11 cellular contexts compared by ENCODE assay signal in the genomic region with DNA sequence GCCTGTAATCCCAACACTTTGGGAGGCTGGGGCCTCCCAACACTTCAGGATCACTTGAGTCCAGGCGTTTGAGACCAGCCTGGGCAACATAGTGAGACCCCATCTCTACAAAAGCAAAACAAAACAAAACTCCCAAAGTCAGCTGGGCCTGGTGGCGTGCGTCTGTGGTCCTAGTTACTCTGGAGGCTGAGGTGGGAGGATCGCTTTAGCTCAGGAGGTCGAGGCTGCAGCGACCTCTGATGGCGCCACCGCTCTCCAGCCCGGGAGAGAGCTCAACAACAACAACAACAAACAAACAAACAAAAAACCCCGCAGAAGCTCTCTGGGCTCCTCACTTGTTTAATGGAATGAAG. TPM values are rescaled to one million over a fixed set of nuclear protein-coding genes. Genes with fewer than 3 reads are reported as not detected.
DNase-seq lines count a peak whose midpoint lies in the region; ATAC-seq, FAIRE-seq and TF ChIP-seq lines count a peak whose summit lies in the region.
"Had no signal": no experiment of that assay in that cellular context is flagged by ENCODE, and none has a peak within 500 bp of the region (broad histone marks: within the 10 kb centered on the region; RNA-seq: fewer than 3 reads in every experiment).

No MANE protein-coding gene starts in this region.

- DNase-seq in GM12891 (ENCODE audit: insufficient read length, low spot score): no peak
- no peak for DNase-seq in activated CD8-positive, alpha-beta T cell treated with anti-CD3 and anti-CD28 coated beads for 36 hours
- DNase-seq in left colon: no peak
- DNase-seq in NCI-H446 treated with DMSO at 0.1 percent for 48 hours (lab: John Stamatoyannopoulos, UW): no peak
- DNase-seq in stimulated activated CD4-positive, alpha-beta T cell treated with anti-CD3 and anti-CD28 coated beads, Interleukin-15, amount 100 ng/mL, for 24 hours: no peak
- DNase-seq: central memory CD4-positive, alpha-beta T cell; NCI-H187 treated with DMSO at 0.1 percent for 48 hours; stimulated activated naive CD4-positive, alpha-beta T cell had no signal

- intact Hi-C loops in activated CD8-positive, alpha-beta T cell treated with anti-CD3 and anti-CD28 coated beads for 36 hours (cut with micrococcal nuclease): no loop called here
- intact Hi-C loops in left colon (cut with DNase I, micrococcal nuclease): no loop called here

- no peaks in the 10 kb centered on the region for H3K4me1 ChIP-seq in skeletal muscle satellite cell (ENCODE audit: control insufficient read depth, insufficient read depth, low read length)

- peak; percentile 16 for FAIRE-seq in GM12891 (lab: Jason Lieb, UNC)

- H3K36me3 Mint-ChIP-seq in activated CD8-positive, alpha-beta T cell treated with anti-CD3 and anti-CD28 coated beads for 36 hours (ENCODE audit: low read depth): no peaks in the 10 kb centered on the region

- peaks cover 10% of the 10 kb centered on the region for H3K27me3 ChIP-seq in skeletal muscle satellite cell (ENCODE audit: control insufficient read depth, insufficient read depth, low read length)

- no peak overlapping the region for H3K9ac ChIP-seq in skeletal muscle satellite cell (ENCODE audit: low read depth, low read length)

- TF ChIP-seq CTCF in activated CD8-positive, alpha-beta T cell treated with anti-CD3 and anti-CD28 coated beads for 36 hours (IDR thresholded peaks at IDR 0.05): no peak

- CTCF ChIA-PET in activated CD8-positive, alpha-beta T cell treated with anti-CD3 and anti-CD28 coated beads for 36 hours (lab: Charles Lee): interaction anchor here (1.4 kb wide), 1 partner anchor 35 kb away, joined by 3 read pairs; no protein-coding TSS in a partner anchor

- H3K4me2 ChIP-seq in skeletal muscle satellite cell (ENCODE audit: low read length): peak overlapping the region; percentile 66

- ATAC-seq in activated CD8-positive, alpha-beta T cell treated with anti-CD3 and anti-CD28 coated beads for 36 hours: no peak
- no peak for ATAC-seq in left colon
- no peak for ATAC-seq in HG03025 (IDR thresholded peaks at IDR 0.05; ENCODE audit: low FRiP score, unreplicated experiment)

- H3K27me3 Mint-ChIP-seq in activated CD8-positive, alpha-beta T cell treated with anti-CD3 and anti-CD28 coated beads for 36 hours: peaks cover 52% of the 10 kb centered on the region

- peaks cover 3% of the 10 kb centered on the region for H3K9me3 ChIP-seq in skeletal muscle satellite cell (replicated peaks; ENCODE audit: low read length)

- TF ChIP-seq POLR2A in GM12891 (IDR thresholded peaks at IDR 0.05; ENCODE audit: low read depth, low read length): no peak

- POLR2A ChIA-PET in activated CD8-positive, alpha-beta T cell treated with anti-CD3 and anti-CD28 coated beads for 36 hours (lab: Charles Lee): interaction anchor here (1.2 kb wide), 1 partner anchor 12 kb away, joined by 3 read pairs; no protein-coding TSS in a partner anchor

- H3K4me1 Mint-ChIP-seq in activated CD8-positive, alpha-beta T cell treated with anti-CD3 and anti-CD28 coated beads for 36 hours (ENCODE audit: low read depth): peaks cover 4% of the 10 kb centered on the region

- peaks cover 4% of the 10 kb centered on the region for H3K9me3 Mint-ChIP-seq in activated CD8-positive, alpha-beta T cell treated with anti-CD3 and anti-CD28 coated beads for 36 hours

- H3K4me3 ChIP-seq in iPS-11a (ENCODE audit: low read depth, low read length) (peak overlapping the region; percentile 63), skeletal muscle satellite cell (ENCODE audit: low read length) (peak overlapping the region; percentile 65)

- H3K36me3 ChIP-seq in skeletal muscle satellite cell (ENCODE audit: insufficient read depth, low read length): no peaks in the 10 kb centered on the region

- no peak overlapping the region for H3K27ac Mint-ChIP-seq in activated CD8-positive, alpha-beta T cell treated with anti-CD3 and anti-CD28 coated beads for 36 hours

- peak overlapping the region; percentile 49 for H3K4me3 Mint-ChIP-seq in activated CD8-positive, alpha-beta T cell treated with anti-CD3 and anti-CD28 coated beads for 36 hours

TF ChIP-seq in GM12891, 5 proteins besides CTCF, POLR2A, EP300 and RAD21:
- TF ChIP-seq TAF1 (IDR thresholded peaks at IDR 0.05; ENCODE audit: low read depth, low read length) (no peak), PAX5 (IDR thresholded peaks at IDR 0.05; ENCODE audit: insufficient read depth, low read length, severe bottlenecking) (no peak), POLR2AphosphoS5 (IDR thresholded peaks at IDR 0.05; ENCODE audit: low read depth, low read length) (no peak), POU2F2 (IDR thresholded peaks at IDR 0.05; ENCODE audit: low read depth, low read length) (no peak), SPI1 (IDR thresholded peaks at IDR 0.05; ENCODE audit: low read depth, low read length) (no peak)
TF ChIP-seq in GM12891: peak in this region for 0.

RNA-seq across cellular contexts. Expression of a gene that starts 0.5 kb away (rescaled TPM):
- not detected for polyA plus RNA-seq in GM12891 (2012; ENCODE audit: low read depth, missing spikeins)
- not detected for total RNA-seq in activated CD8-positive, alpha-beta T cell treated with anti-CD3 and anti-CD28 coated beads for 36 hours
- total RNA-seq in skeletal muscle satellite cell (2012; rRNA removed): 0.25 TPM in 1 of 2 replicates, not detected in the other
- not detected for total RNA-seq in left colon
